In genomic region chr3:102206506-102207145, GRCh38 we compare ENCODE assay signal across 12 cellular contexts.
DNase-seq lines count a peak whose midpoint lies in the region; ATAC-seq, FAIRE-seq and TF ChIP-seq lines count a peak whose summit lies in the region.
"Had no signal": no experiment of that assay in that cellular context is flagged by ENCODE, and none has a peak within 500 bp of the region (broad histone marks: within the 10 kb centered on the region; RNA-seq: fewer than 3 reads in every experiment).

No MANE protein-coding gene starts in this region.

- TF ChIP-seq EP300 in suprapubic skin (IDR thresholded peaks at IDR 0.05), result no peak

- TF ChIP-seq POLR2A in breast epithelium (IDR thresholded peaks at IDR 0.05) (no peak), suprapubic skin (IDR thresholded peaks at IDR 0.05) (no peak)

- DNase-seq in HT-29 (ENCODE audit: low spot score) (peak; percentile 30), breast epithelium (ENCODE audit: low spot score in 2 of 2) (peak in 1 of 2 donors; percentile 63), keratinocyte (ENCODE audit: low read depth, low spot score) (no peak), suprapubic skin (ENCODE audit: low spot score in 2 of 2) (peak in 1 of 2 donors; percentile 77), NCI-H2081 treated with DMSO at 0.1 percent for 48 hours (lab: John Stamatoyannopoulos, UW) (no peak), NCI-H1092 (lab: John Stamatoyannopoulos, UW) (no peak)
- DNase-seq: amniotic stem cell, NCI-H146 had no signal

- no peaks in the 10 kb centered on the region for H3K9me3 ChIP-seq in breast epithelium
- H3K9me3 ChIP-seq in keratinocyte (ENCODE audit: control insufficient read depth, low read depth, low read length), result no peaks in the 10 kb centered on the region
- no peaks in the 10 kb centered on the region for H3K9me3 ChIP-seq in suprapubic skin

- H3K9ac ChIP-seq in keratinocyte (ENCODE audit: control insufficient read depth, extremely low read depth, insufficient read depth, low read length), result no peak overlapping the region

- H3K4me2 ChIP-seq in keratinocyte (ENCODE audit: control insufficient read depth, extremely low read depth, insufficient read depth, low read depth, low read length), result peak overlapping the region; percentile 7

- peak overlapping the region; percentile 49 to 68 for H3K27ac ChIP-seq in breast epithelium
- H3K27ac ChIP-seq in keratinocyte (ENCODE audit: control insufficient read depth, insufficient read depth, low read length), result peak overlapping the region; percentile 26
- peak overlapping the region; percentile 63 for H3K27ac ChIP-seq in suprapubic skin

- H3K4me1 ChIP-seq in breast epithelium, result peaks cover 0 to 2% of the 10 kb centered on the region in 2 donors
- peaks cover 10% of the 10 kb centered on the region for H3K4me1 ChIP-seq in keratinocyte (ENCODE audit: control insufficient read depth, extremely low read depth, insufficient read depth, low read length)
- H3K4me1 ChIP-seq in suprapubic skin, result peaks cover 16% of the 10 kb centered on the region

- H3K27me3 ChIP-seq in breast epithelium (no peaks in the 10 kb centered on the region), keratinocyte (ENCODE audit: control insufficient read depth, extremely low read depth, insufficient read depth, low read length) (no peaks in the 10 kb centered on the region), suprapubic skin (no peaks in the 10 kb centered on the region)

- H3K9me1 ChIP-seq in keratinocyte (ENCODE audit: control insufficient read depth, extremely low read depth, insufficient read depth, low read length), result no peaks in the 10 kb centered on the region

- no peaks in the 10 kb centered on the region for H4K20me1 ChIP-seq in keratinocyte (ENCODE audit: control insufficient read depth, extremely low read depth, insufficient read depth, low read length)

- H3K79me2 ChIP-seq in keratinocyte (ENCODE audit: control insufficient read depth, insufficient read depth, low read length), result no peaks in the 10 kb centered on the region

- dilution Hi-C loops in keratinocyte (cut with MboI; ENCODE audit: extremely low pct_ligation_motif_present, low sequenced_read_pairs), result no loop called here

- H2AFZ ChIP-seq in keratinocyte (ENCODE audit: control insufficient read depth, low read length), result peak overlapping the region; percentile 10

- intact Hi-C loops in breast epithelium (cut with DNase I; ENCODE audit: low total_unique reads), result no loop called here

- 21% methylated on average over 4 of the region's 4 CpGs for WGBS in suprapubic skin

- no peak for TF ChIP-seq CTCF in breast epithelium (IDR thresholded peaks at IDR 0.05)
- no peak for TF ChIP-seq CTCF in keratinocyte (optimal IDR thresholded peaks at IDR 0.05 in 1 of 3, IDR thresholded peaks at IDR 0.05 in 1 of 3, conservative IDR thresholded peaks at IDR 0.05 in 1 of 3; ENCODE audit: extremely low read depth in 1 of 3, insufficient read depth in 2 of 3, low read length in 3 of 3)
- no peak for TF ChIP-seq CTCF in suprapubic skin (IDR thresholded peaks at IDR 0.05)

- no peak for ATAC-seq in GM21447 (IDR thresholded peaks at IDR 0.05; ENCODE audit: unreplicated experiment)
- ATAC-seq in HG03342 (IDR thresholded peaks at IDR 0.05; ENCODE audit: unreplicated experiment), result no peak
- ATAC-seq: GM12878 had no signal

- FAIRE-seq in keratinocyte (lab: Jason Lieb, UNC), result peak; percentile 72
- FAIRE-seq: GM12878, islet of Langerhans had no signal

- H3K4me3 ChIP-seq in breast epithelium (no peak overlapping the region), keratinocyte (ENCODE audit: control insufficient read depth in 2 of 3, extremely low read depth in 1 of 3, insufficient read depth in 2 of 3, low read depth in 1 of 3, low read length in 3 of 3) (no peak overlapping the region), suprapubic skin (no peak overlapping the region)
- H3K4me3 ChIP-seq: GM12878 had no signal

- H3K36me3 ChIP-seq in breast epithelium (no peaks in the 10 kb centered on the region), keratinocyte (ENCODE audit: control insufficient read depth in 2 of 2, extremely low read depth in 1 of 2, insufficient read depth in 2 of 2, low read length in 2 of 2) (no peaks in the 10 kb centered on the region), suprapubic skin (no peaks in the 10 kb centered on the region)
